Comparison of ENCODE assay signal across 14 cellular contexts in genomic region chr19:29679598-29680210, GRCh38. TPM values are rescaled to one million over a fixed set of nuclear protein-coding genes. Genes with fewer than 3 reads are reported as not detected.
DNase-seq lines count a peak whose midpoint lies in the region; ATAC-seq, FAIRE-seq and TF ChIP-seq lines count a peak whose summit lies in the region.
"Had no signal": no experiment of that assay in that cellular context is flagged by ENCODE, and none has a peak within 500 bp of the region (broad histone marks: within the 10 kb centered on the region; RNA-seq: fewer than 3 reads in every experiment).

No MANE protein-coding gene starts in this region.

- peaks cover 15% of the 10 kb centered on the region for H3K36me3 Mint-ChIP-seq in stimulated activated naive CD8-positive, alpha-beta T cell treated with anti-CD3 and anti-CD28 coated beads, Interleukin-15, Interleukin-2, amounts not matched to agents 100 ng/mL and 50 ng/mL, for 24 hours (ENCODE audit: low read depth)
- H3K36me3 Mint-ChIP-seq in astrocyte (ENCODE audit: low read depth, unreplicated experiment) (peaks cover 2% of the 10 kb centered on the region), osteocyte (ENCODE audit: unreplicated experiment) (peaks cover 12% of the 10 kb centered on the region)

- no peak for ATAC-seq in stimulated activated naive CD8-positive, alpha-beta T cell treated with anti-CD3 and anti-CD28 coated beads, Interleukin-15, Interleukin-2, amounts not matched to agents 100 U/mL and 50 U/mL, for 24 hours
- ATAC-seq in GM21515 (IDR thresholded peaks at IDR 0.05; ENCODE audit: unreplicated experiment) (no peak), GM19351 (IDR thresholded peaks at IDR 0.05; ENCODE audit: unreplicated experiment) (no peak), HG03565 (IDR thresholded peaks at IDR 0.05; ENCODE audit: unreplicated experiment) (no peak)

- no peaks in the 10 kb centered on the region for H3K79me2 ChIP-seq in astrocyte (ENCODE audit: insufficient read depth, low read length)

- H3K4me1 Mint-ChIP-seq in stimulated activated naive CD8-positive, alpha-beta T cell treated with anti-CD3 and anti-CD28 coated beads, Interleukin-15, Interleukin-2, amounts not matched to agents 100 ng/mL and 50 ng/mL, for 24 hours (ENCODE audit: low read depth), result peaks cover 69% of the 10 kb centered on the region
- no peaks in the 10 kb centered on the region for H3K4me1 Mint-ChIP-seq in astrocyte (ENCODE audit: low read depth, unreplicated experiment)
- H3K4me1 Mint-ChIP-seq in osteocyte (ENCODE audit: unreplicated experiment), result peaks cover 27% of the 10 kb centered on the region

- no peak overlapping the region for H3K27ac ChIP-seq in astrocyte (ENCODE audit: low read depth, low read length)
- H3K27ac ChIP-seq: GM23248 had no signal

- no peak overlapping the region for H2AFZ ChIP-seq in astrocyte (ENCODE audit: low read depth, low read length)
- H2AFZ ChIP-seq: GM23248 had no signal

- no peak overlapping the region for H3K4me2 ChIP-seq in astrocyte (ENCODE audit: low read length)

- peaks cover 8% of the 10 kb centered on the region for H3K4me1 ChIP-seq in astrocyte (ENCODE audit: insufficient read depth, low read length)

- H3K9me3 Mint-ChIP-seq in stimulated activated naive CD8-positive, alpha-beta T cell treated with anti-CD3 and anti-CD28 coated beads, Interleukin-15, Interleukin-2, amounts not matched to agents 100 ng/mL and 50 ng/mL, for 24 hours, result no peaks in the 10 kb centered on the region
- H3K9me3 Mint-ChIP-seq in astrocyte (ENCODE audit: unreplicated experiment) (no peaks in the 10 kb centered on the region), osteocyte (ENCODE audit: unreplicated experiment) (no peaks in the 10 kb centered on the region)

- H3K4me3 ChIP-seq in astrocyte (ENCODE audit: insufficient read depth, low read depth, low read length), result no peak overlapping the region
- H3K4me3 ChIP-seq: GM23248 had no signal

- H4K20me1 ChIP-seq in astrocyte (ENCODE audit: insufficient read depth, low read length), result peaks cover 4% of the 10 kb centered on the region

- H3K27me3 ChIP-seq in astrocyte (ENCODE audit: insufficient read depth, low read length), result no peaks in the 10 kb centered on the region

- H3K9ac ChIP-seq in astrocyte (ENCODE audit: low read length), result no peak overlapping the region
- H3K9ac ChIP-seq: GM23248 had no signal

- H3K27me3 Mint-ChIP-seq in stimulated activated naive CD8-positive, alpha-beta T cell treated with anti-CD3 and anti-CD28 coated beads, Interleukin-15, Interleukin-2, amounts not matched to agents 100 ng/mL and 50 ng/mL, for 24 hours, result no peaks in the 10 kb centered on the region
- peaks cover 2% of the 10 kb centered on the region for H3K27me3 Mint-ChIP-seq in astrocyte (ENCODE audit: low read depth, unreplicated experiment)
- no peaks in the 10 kb centered on the region for H3K27me3 Mint-ChIP-seq in osteocyte (ENCODE audit: unreplicated experiment)

- DNase-seq in stimulated activated naive CD8-positive, alpha-beta T cell treated with anti-CD3 and anti-CD28 coated beads, Interleukin-15, Interleukin-2, amounts not matched to agents 100 U/mL and 50 U/mL, for 24 hours, result no peak
- DNase-seq in astrocyte (ENCODE audit: low read depth) (no peak), osteocyte (ENCODE audit: extremely low spot score, unreplicated experiment) (no peak), kidney tubule cell (ENCODE audit: low spot score) (no peak)
- DNase-seq: cortex of kidney, GM23248, NCI-H1048, NCI-H526 treated with DMSO at 0.1 percent for 48 hours, SHP77 had no signal

- H3K9me3 ChIP-seq in astrocyte (ENCODE audit: insufficient read depth, low read depth, low read length), result no peaks in the 10 kb centered on the region

- peak overlapping the region; percentile 30 for H3K4me3 Mint-ChIP-seq in stimulated activated naive CD8-positive, alpha-beta T cell treated with anti-CD3 and anti-CD28 coated beads, Interleukin-15, Interleukin-2, amounts not matched to agents 100 ng/mL and 50 ng/mL, for 24 hours
- peak overlapping the region; percentile 57 for H3K4me3 Mint-ChIP-seq in astrocyte (ENCODE audit: unreplicated experiment)
- no peak overlapping the region for H3K4me3 Mint-ChIP-seq in osteocyte (ENCODE audit: unreplicated experiment)

- no peak for TF ChIP-seq CTCF in astrocyte (IDR thresholded peaks at IDR 0.05; ENCODE audit: insufficient read depth, low read depth, low read length)
- TF ChIP-seq CTCF in osteocyte (IDR thresholded peaks at IDR 0.05), result no peak

- peak overlapping the region; percentile 78 for H3K27ac Mint-ChIP-seq in stimulated activated naive CD8-positive, alpha-beta T cell treated with anti-CD3 and anti-CD28 coated beads, Interleukin-15, Interleukin-2, amounts not matched to agents 100 ng/mL and 50 ng/mL, for 24 hours
- H3K27ac Mint-ChIP-seq in astrocyte (ENCODE audit: unreplicated experiment) (no peak overlapping the region), osteocyte (ENCODE audit: unreplicated experiment) (peak overlapping the region; percentile 31)

- FAIRE-seq in astrocyte (lab: Jason Lieb, UNC), result no peak
- FAIRE-seq: islet of Langerhans had no signal

- H3K36me3 ChIP-seq in astrocyte (ENCODE audit: insufficient read depth, low read length), result no peaks in the 10 kb centered on the region

RNA-seq across cellular contexts. Expression of gene PLEKHF1, which starts 14.4 kb away (rescaled TPM):
- 10.8 and 13.1 TPM in 2 replicates for total RNA-seq in astrocyte
- total RNA-seq in osteocyte, result 27.3 and 36.1 TPM in 2 replicates

RNA-seq across cellular contexts. Expression of gene C19orf12, which starts 35.4 kb away (rescaled TPM):
- total RNA-seq in astrocyte, result 38.7 and 40.9 TPM in 2 replicates
- 40.0 and 42.7 TPM in 2 replicates for total RNA-seq in osteocyte
